1 cellular context compared by ENCODE assay signal in the genomic region with DNA sequence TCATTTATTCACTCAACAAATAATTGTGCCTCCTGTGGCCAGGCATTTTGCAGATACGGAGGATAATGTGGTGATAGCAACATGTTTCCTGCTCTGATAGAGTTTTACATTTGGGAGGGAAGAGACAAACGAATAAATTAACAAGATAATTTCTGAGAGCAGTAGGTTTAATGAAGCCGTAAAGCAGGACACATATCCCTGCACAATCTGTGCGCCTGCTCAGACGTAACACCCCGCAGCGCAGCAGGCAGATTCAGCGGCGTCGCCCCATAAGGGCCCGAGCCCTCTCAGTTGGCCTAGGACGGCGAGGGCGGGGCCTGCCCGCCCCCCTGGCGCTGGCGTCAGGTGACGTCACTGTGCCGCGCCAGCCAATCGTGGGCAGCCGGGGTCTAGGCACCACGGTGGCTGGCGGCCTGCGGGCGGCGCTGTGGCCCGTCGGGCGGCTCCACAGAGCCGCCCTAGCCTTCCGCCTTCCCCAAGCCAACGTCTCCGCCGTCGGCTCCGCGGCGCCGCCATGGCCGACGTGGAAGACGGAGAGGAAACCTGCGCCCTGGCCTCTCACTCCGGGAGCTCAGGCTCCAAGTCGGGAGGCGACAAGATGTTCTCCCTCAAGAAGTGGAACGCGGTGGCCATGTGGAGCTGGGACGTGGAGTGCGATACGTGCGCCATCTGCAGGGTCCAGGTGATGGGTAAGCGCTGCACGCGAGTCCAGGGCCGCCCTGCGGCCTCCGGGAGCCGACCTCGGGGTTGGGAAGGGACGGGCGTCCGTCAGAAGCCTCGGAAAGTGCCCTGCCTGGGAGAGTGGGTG.
A peak's percentile ranks its signal among the peaks of the same experiment; 100 is the strongest.
TF ChIP-seq lines count a peak whose summit lies in the region.

A gene (plus strand): TSS at position 471 of the 808 bp plus-strand sequence. CDS start 44 bp downstream, at position 515.

TF ChIP-seq in HCT116, 20 proteins besides CTCF, POLR2A, EP300 and RAD21 (continued from another document):
- peak; percentile 90 for TF ChIP-seq YY1 (IDR thresholded peaks at IDR 0.05; ENCODE audit: extremely low read depth, insufficient replicate concordance, low read depth, low read length)
- 0 out of 2 replicates have a peak, but pooled peaks have one; percentile 22 for TF ChIP-seq FOSL1 (IDR thresholded peaks at IDR 0.05; ENCODE audit: low read depth)
- TF ChIP-seq SRF (IDR thresholded peaks at IDR 0.05; ENCODE audit: low read depth): peak; percentile 88
- TF ChIP-seq, protein P1, sequence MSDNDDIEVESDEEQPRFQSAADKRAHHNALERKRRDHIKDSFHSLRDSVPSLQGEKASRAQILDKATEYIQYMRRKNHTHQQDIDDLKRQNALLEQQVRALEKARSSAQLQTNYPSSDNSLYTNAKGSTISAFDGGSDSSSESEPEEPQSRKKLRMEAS (IDR thresholded peaks at IDR 0.05): peak; percentile 81
- peak; percentile 63 for TF ChIP-seq SIN3A (IDR thresholded peaks at IDR 0.05; ENCODE audit: low read depth)
- peak; percentile 69; the same call in 1 of the 2 replicates for TF ChIP-seq CBX3 (IDR thresholded peaks at IDR 0.05; ENCODE audit: low read depth)
- no peak for TF ChIP-seq TCF7L2 (IDR thresholded peaks at IDR 0.05; ENCODE audit: borderline replicate concordance, extremely low read depth, insufficient read depth, insufficient read length)
- no peak for TF ChIP-seq EZH2 (IDR thresholded peaks at IDR 0.05)
- TF ChIP-seq EGR1 (IDR thresholded peaks at IDR 0.05; ENCODE audit: low read depth): peak; percentile 76; the same call in 1 of the 2 replicates
- TF ChIP-seq, protein P2, sequence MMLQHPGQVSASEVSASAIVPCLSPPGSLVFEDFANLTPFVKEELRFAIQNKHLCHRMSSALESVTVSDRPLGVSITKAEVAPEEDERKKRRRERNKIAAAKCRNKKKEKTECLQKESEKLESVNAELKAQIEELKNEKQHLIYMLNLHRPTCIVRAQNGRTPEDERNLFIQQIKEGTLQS (IDR thresholded peaks at IDR 0.05): no peak
- peak; percentile 99 for TF ChIP-seq ZFX (IDR thresholded peaks at IDR 0.05)
- TF ChIP-seq ELF1 (IDR thresholded peaks at IDR 0.05; ENCODE audit: borderline replicate concordance, low read depth): no peak; the same call in 1 of the 2 replicates
- no peak for TF ChIP-seq EZH2phosphoT487 (IDR thresholded peaks at IDR 0.05; ENCODE audit: borderline replicate concordance)
